In the genomic region with DNA sequence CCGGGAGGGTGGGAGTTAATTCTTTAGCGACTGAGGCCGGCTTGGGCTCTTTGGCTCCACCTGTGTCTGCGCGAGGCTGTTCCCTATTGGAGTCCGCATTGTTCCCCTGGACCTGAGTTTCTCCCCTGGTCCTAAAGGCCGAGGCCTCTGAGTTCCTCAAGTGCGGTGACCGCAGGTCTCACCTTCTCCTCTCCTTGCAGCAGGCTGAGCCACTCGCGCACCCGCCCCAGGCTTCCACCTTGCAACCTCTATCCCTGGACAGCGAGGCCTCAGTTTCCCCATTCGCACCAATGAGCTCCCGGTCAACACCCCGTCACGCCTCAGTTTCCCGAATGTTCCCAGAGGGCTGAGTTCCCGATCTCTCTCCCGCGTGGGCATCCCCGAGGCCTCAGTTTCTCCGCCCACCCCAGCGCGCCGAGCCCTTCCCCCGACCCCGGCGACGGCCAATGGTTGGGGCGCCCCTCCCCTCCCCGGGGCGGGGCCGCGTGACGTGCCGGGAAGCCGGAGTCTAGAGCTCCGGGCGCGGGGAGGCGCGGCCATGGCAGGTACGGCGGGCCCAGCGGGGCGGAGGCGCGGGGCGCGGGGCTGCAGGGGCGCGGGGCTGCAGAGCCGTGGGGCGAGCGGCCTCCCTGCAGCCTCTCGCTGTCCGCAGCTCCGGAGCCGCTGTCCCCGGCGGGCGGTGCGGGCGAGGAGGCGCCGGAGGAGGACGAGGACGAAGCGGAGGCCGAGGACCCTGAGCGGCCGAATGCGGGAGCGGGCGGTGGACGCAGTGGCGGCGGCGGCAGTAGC, we compare ENCODE assay signal across 1 cellular context.
TF ChIP-seq lines count a peak whose summit lies in the region.

A gene with protein sequence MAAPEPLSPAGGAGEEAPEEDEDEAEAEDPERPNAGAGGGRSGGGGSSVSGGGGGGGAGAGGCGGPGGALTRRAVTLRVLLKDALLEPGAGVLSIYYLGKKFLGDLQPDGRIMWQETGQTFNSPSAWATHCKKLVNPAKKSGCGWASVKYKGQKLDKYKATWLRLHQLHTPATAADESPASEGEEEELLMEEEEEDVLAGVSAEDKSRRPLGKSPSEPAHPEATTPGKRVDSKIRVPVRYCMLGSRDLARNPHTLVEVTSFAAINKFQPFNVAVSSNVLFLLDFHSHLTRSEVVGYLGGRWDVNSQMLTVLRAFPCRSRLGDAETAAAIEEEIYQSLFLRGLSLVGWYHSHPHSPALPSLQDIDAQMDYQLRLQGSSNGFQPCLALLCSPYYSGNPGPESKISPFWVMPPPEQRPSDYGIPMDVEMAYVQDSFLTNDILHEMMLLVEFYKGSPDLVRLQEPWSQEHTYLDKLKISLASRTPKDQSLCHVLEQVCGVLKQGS (plus strand): TSS at position 507 of the 789 bp plus-strand sequence. CDS start 32 bp downstream, at position 539.

TF ChIP-seq in HEK293, 187 proteins besides CTCF, POLR2A, EP300 and RAD21 (continued from another document):
- TF ChIP-seq ZNF473 (tag by site-specific recombination; IDR thresholded peaks at IDR 0.05) (no peak), YY2 (tag by site-specific recombination; IDR thresholded peaks at IDR 0.05) (no peak), ZNF645 (tag by site-specific recombination; IDR thresholded peaks at IDR 0.05) (peak; percentile 85; the same call in 1 of the 2 replicates), ZNF239 (tag by site-specific recombination; IDR thresholded peaks at IDR 0.05) (no peak), ZSCAN30 (tag by site-specific recombination; IDR thresholded peaks at IDR 0.05) (no peak; the same call in 1 of the 2 replicates), ZNF777 (tag by site-specific recombination; IDR thresholded peaks at IDR 0.05; ENCODE audit: borderline replicate concordance) (no peak), GLIS2 (tag by site-specific recombination; IDR thresholded peaks at IDR 0.05) (peak; percentile 22; the same call in 1 of the 2 replicates), ZNF707 (tag by site-specific recombination; IDR thresholded peaks at IDR 0.05) (no peak), HOXC10 (CRISPR knock-in tag; IDR thresholded peaks at IDR 0.05) (no peak), PRDM1 (tag by site-specific recombination; IDR thresholded peaks at IDR 0.05) (no peak), ZBTB7A (tag by site-specific recombination; IDR thresholded peaks at IDR 0.05; ENCODE audit: low read depth) (peak; percentile 94), EGR2 (tag by site-specific recombination; IDR thresholded peaks at IDR 0.05; ENCODE audit: low read depth) (peak; percentile 51; the same call in 1 of the 2 replicates), ZNF449 (tag by site-specific recombination; IDR thresholded peaks at IDR 0.05) (no peak), ZXDB (tag by site-specific recombination; IDR thresholded peaks at IDR 0.05) (peak; percentile 77), MYNN (tag by site-specific recombination; IDR thresholded peaks at IDR 0.05; ENCODE audit: borderline replicate concordance) (no peak), MEIS1 (CRISPR knock-in tag; IDR thresholded peaks at IDR 0.05; ENCODE audit: borderline replicate concordance) (no peak), ZNF561 (tag by site-specific recombination; IDR thresholded peaks at IDR 0.05; ENCODE audit: borderline replicate concordance) (no peak), ZNF521 (tag by site-specific recombination; IDR thresholded peaks at IDR 0.05) (no peak), SCRT2 (tag by site-specific recombination; IDR thresholded peaks at IDR 0.05) (peak; percentile 68; the same call in 1 of the 2 replicates), ZNF843 (tag by site-specific recombination; IDR thresholded peaks at IDR 0.05) (peak; percentile 65; the same call in 1 of the 2 replicates)
- TF ChIP-seq, protein P1, sequence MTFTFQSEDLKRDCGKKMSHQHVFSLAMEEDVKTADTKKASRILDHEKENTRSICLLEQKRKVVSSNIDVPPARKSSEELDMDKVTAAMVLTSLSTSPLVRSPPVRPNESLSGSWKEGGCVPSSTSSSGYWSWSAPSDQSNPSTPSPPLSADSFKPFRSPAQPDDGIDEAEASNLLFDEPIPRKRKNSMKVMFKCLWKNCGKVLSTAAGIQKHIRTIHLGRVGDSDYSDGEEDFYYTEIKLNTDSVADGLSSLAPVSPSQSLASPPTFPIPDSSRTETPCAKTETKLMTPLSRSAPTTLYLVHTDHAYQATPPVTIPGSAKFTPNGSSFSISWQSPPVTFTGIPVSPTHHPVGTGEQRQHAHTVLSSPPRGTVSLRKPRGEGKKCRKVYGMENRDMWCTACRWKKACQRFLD (tag by site-specific recombination; IDR thresholded peaks at IDR 0.05): no peak
- TF ChIP-seq, protein P2, sequence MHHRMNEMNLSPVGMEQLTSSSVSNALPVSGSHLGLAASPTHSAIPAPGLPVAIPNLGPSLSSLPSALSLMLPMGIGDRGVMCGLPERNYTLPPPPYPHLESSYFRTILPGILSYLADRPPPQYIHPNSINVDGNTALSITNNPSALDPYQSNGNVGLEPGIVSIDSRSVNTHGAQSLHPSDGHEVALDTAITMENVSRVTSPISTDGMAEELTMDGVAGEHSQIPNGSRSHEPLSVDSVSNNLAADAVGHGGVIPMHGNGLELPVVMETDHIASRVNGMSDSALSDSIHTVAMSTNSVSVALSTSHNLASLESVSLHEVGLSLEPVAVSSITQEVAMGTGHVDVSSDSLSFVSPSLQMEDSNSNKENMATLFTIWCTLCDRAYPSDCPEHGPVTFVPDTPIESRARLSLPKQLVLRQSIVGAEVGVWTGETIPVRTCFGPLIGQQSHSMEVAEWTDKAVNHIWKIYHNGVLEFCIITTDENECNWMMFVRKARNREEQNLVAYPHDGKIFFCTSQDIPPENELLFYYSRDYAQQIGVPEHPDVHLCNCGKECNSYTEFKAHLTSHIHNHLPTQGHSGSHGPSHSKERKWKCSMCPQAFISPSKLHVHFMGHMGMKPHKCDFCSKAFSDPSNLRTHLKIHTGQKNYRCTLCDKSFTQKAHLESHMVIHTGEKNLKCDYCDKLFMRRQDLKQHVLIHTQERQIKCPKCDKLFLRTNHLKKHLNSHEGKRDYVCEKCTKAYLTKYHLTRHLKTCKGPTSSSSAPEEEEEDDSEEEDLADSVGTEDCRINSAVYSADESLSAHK (tag by site-specific recombination; IDR thresholded peaks at IDR 0.05): 0 out of 2 replicates have a peak, but pooled peaks have one; percentile 47
- TF ChIP-seq, protein P3, sequence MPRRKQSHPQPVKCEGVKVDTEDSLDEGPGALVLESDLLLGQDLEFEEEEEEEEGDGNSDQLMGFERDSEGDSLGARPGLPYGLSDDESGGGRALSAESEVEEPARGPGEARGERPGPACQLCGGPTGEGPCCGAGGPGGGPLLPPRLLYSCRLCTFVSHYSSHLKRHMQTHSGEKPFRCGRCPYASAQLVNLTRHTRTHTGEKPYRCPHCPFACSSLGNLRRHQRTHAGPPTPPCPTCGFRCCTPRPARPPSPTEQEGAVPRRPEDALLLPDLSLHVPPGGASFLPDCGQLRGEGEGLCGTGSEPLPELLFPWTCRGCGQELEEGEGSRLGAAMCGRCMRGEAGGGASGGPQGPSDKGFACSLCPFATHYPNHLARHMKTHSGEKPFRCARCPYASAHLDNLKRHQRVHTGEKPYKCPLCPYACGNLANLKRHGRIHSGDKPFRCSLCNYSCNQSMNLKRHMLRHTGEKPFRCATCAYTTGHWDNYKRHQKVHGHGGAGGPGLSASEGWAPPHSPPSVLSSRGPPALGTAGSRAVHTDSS (tag by site-specific recombination; IDR thresholded peaks at IDR 0.05): no peak
